ENCODE assay signal across 12 cellular contexts in genomic region chr9:116471093-116471906, GRCh38.
A peak's percentile ranks its signal among the peaks of the same experiment; 100 is the strongest.
DNase-seq lines count a peak whose midpoint lies in the region; ATAC-seq and FAIRE-seq lines count a peak whose summit lies in the region.
"Had no signal": no experiment of that assay in that cellular context is flagged by ENCODE, and none has a peak within 500 bp of the region (broad histone marks: within the 10 kb centered on the region; RNA-seq: fewer than 3 reads in every experiment).

No MANE protein-coding gene starts in this region.

- peak; percentile 26 for DNase-seq in HTR-8/SVneo (ENCODE audit: insufficient read length, low spot score)
- peak; percentile 82 for DNase-seq in brain pericyte (ENCODE audit: low read depth, low spot score)
- peak; percentile 81 for DNase-seq in iPS DF 6.9 (ENCODE audit: low read depth, low spot score)
- peak; percentile 71 for DNase-seq in sciatic nerve (ENCODE audit: low spot score)
- no peak for DNase-seq in NCI-H524 (lab: John Stamatoyannopoulos, UW)
- DNase-seq in RPMI8226, result no peak
- no peak for DNase-seq in DMS53 treated with DMSO at 0.1 percent for 48 hours (lab: John Stamatoyannopoulos, UW; ENCODE audit: unreplicated experiment)
- DNase-seq: DMS 273 treated with DMSO at 0.1 percent for 48 hours, NCI-H1417, SHP77 treated with DMSO at 0.1 percent for 48 hours had no signal

- H3K36me3 ChIP-seq in iPS DF 6.9 (ENCODE audit: control insufficient read depth, insufficient read depth, low read length), result no peaks in the 10 kb centered on the region

- intact Hi-C loops in sciatic nerve (cut with DNase I), result no loop called here

- peaks cover 8% of the 10 kb centered on the region; the same call in 1 of the 2 replicates for H3K4me1 ChIP-seq in iPS DF 6.9 (ENCODE audit: control insufficient read depth, insufficient read depth, low read length)

- no peak for FAIRE-seq in HTR-8/SVneo (lab: Jason Lieb, UNC)

- H3K27ac ChIP-seq in iPS DF 6.9 (ENCODE audit: low read length), result peak overlapping the region; percentile 93
- H3K27ac ChIP-seq: epithelial cell of prostate had no signal

- no CpG with 5 or more reads among the region's 7 CpGs for WGBS in iPS DF 6.9 (ENCODE audit: insufficient coverage, insufficient read length)

- no peak overlapping the region for H3K4me3 ChIP-seq in iPS DF 6.9 (ENCODE audit: low read length)

- peak; percentile 73 for ATAC-seq in sciatic nerve
- no peak for ATAC-seq in HG02610 (IDR thresholded peaks at IDR 0.05; ENCODE audit: unreplicated experiment)

- H3K27me3 ChIP-seq in iPS DF 6.9 (ENCODE audit: control insufficient read depth, insufficient read depth, low read length), result no peaks in the 10 kb centered on the region

- no peaks in the 10 kb centered on the region for H3K9me3 ChIP-seq in iPS DF 6.9 (ENCODE audit: control insufficient read depth, insufficient read depth, low read length)

Comparison
In these comparisons a context has a peak if more than half of its experiments do, and no peak if none do; other contexts are left out.
1. DNase-seq: peak in HTR-8/SVneo (single experiment), brain pericyte (single experiment), iPS DF 6.9 (single experiment) and sciatic nerve (single experiment); none in NCI-H524 (0 of 2), RPMI8226 (single experiment) and DMS53 treated with DMSO at 0.1 percent for 48 hours (single experiment).